In the genomic region with DNA sequence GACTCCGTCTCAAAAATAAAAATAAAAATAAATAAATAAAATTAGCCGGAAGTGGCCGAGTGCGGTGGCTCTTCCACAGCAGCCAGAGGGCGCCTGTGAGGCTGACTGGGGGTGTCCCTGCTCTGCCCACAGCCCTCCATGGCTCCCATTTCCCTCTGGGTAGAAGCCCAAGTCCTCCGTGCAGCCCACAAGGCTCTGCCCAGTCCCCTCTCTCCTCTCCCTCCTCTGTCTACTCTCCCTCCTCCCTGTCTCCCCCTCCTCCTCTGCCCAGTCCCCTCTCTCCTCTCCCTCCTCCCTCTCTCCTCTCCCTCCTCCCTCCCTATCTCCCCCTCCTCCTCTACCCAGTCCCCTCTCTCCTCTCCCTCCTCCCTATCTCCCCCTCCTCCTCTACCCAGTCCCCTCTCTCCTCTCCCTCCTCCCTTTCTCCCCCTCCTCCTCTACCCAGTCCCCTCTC, we compare ENCODE assay signal across 9 cellular contexts. TPM values are rescaled to one million over a fixed set of nuclear protein-coding genes. Genes with fewer than 3 reads are reported as not detected.
DNase-seq lines count a peak whose midpoint lies in the region; ATAC-seq and TF ChIP-seq lines count a peak whose summit lies in the region.
"Had no signal": no experiment of that assay in that cellular context is flagged by ENCODE, and none has a peak within 500 bp of the region (broad histone marks: within the 10 kb centered on the region; RNA-seq: fewer than 3 reads in every experiment).

No MANE protein-coding gene starts in this region.

- DNase-seq in COLO668 (lab: John Stamatoyannopoulos, UW; ENCODE audit: unreplicated experiment), result peak; percentile 20
- DNase-seq in HT1080 (ENCODE audit: low read depth), result peak; percentile 42
- peak; percentile 74 for DNase-seq in WERI-Rb-1
- DNase-seq in fibroblast of lung (ENCODE audit: low read depth in 2 of 2), result peak; percentile 39 to 57
- peak; percentile 29 for DNase-seq in stimulated activated CD4-positive, alpha-beta T cell treated with anti-CD3 and anti-CD28 coated beads, Interleukin-4, amount 100 ng/mL, for 24 hours
- DNase-seq in sigmoid colon, result no peak
- DNase-seq in NCI-H1694 treated with DMSO at 0.1 percent for 48 hours (lab: John Stamatoyannopoulos, UW), result no peak

- H3K9me3 ChIP-seq in WERI-Rb-1 (ENCODE audit: severe bottlenecking), result no peaks in the 10 kb centered on the region
- no peaks in the 10 kb centered on the region for H3K9me3 ChIP-seq in fibroblast of lung (ENCODE audit: control insufficient read depth, insufficient read depth, low read depth, low read length)
- no peaks in the 10 kb centered on the region for H3K9me3 ChIP-seq in sigmoid colon

- H3K79me2 ChIP-seq in fibroblast of lung (ENCODE audit: control insufficient read depth, insufficient read depth, low read length), result no peaks in the 10 kb centered on the region

- H3K4me3 ChIP-seq in WERI-Rb-1 (ENCODE audit: low read depth, low read length) (no peak overlapping the region), fibroblast of lung (replicated peaks in 1 of 4; ENCODE audit: control extremely low read depth in 1 of 4, insufficient read depth in 1 of 4, low read depth in 3 of 4, low read length in 4 of 4) (no peak overlapping the region), sigmoid colon (no peak overlapping the region)

- no peak for TF ChIP-seq POLR2A in sigmoid colon (IDR thresholded peaks at IDR 0.05)

- H3K27me3 ChIP-seq in WERI-Rb-1 (ENCODE audit: insufficient read depth, low read depth, severe bottlenecking) (no peaks in the 10 kb centered on the region), fibroblast of lung (ENCODE audit: control insufficient read depth, insufficient read depth, low read length) (no peaks in the 10 kb centered on the region), sigmoid colon (peaks cover 0 to 14% (median 5%) of the 10 kb centered on the region in 3 donors)

- no peak overlapping the region for H3K4me2 ChIP-seq in fibroblast of lung (ENCODE audit: extremely low read depth, insufficient read depth, low read length)

- H3K9ac ChIP-seq in fibroblast of lung (ENCODE audit: insufficient read depth, low read length), result no peak overlapping the region

- no peak for ATAC-seq in HG02642 (IDR thresholded peaks at IDR 0.05; ENCODE audit: poor library complexity, unreplicated experiment)

- TF ChIP-seq EP300 in sigmoid colon (IDR thresholded peaks at IDR 0.05), result no peak

- H3K27ac ChIP-seq in WERI-Rb-1 (no peak overlapping the region), fibroblast of lung (ENCODE audit: insufficient read depth, low read length) (no peak overlapping the region), sigmoid colon (no peak overlapping the region)

- intact Hi-C loops in sigmoid colon (cut with DNase I), result loop anchor here (2.0 to 5.0 kb wide), 2 partner anchors 86 to 149 kb away; partner anchors contain the start of gene CFD

- WGBS in sigmoid colon, 2 donors, result 11 to 25% methylated on average over 6 of the region's 6 CpGs

- no peak overlapping the region for H2AFZ ChIP-seq in fibroblast of lung (ENCODE audit: low read length)

- H3K4me1 ChIP-seq in fibroblast of lung (ENCODE audit: control insufficient read depth, extremely low read depth, insufficient read depth, low read length) (no peaks in the 10 kb centered on the region), sigmoid colon (no peaks in the 10 kb centered on the region)

- H3K36me3 ChIP-seq in WERI-Rb-1 (no peaks in the 10 kb centered on the region), fibroblast of lung (ENCODE audit: control insufficient read depth, insufficient read depth, low read length) (no peaks in the 10 kb centered on the region), sigmoid colon (no peaks in the 10 kb centered on the region)

- TF ChIP-seq CTCF in WERI-Rb-1 (IDR thresholded peaks at IDR 0.05; ENCODE audit: low read depth, low read length), result peak; percentile 82
- peak; percentile 50 to 71 for TF ChIP-seq CTCF in fibroblast of lung (conservative IDR thresholded peaks at IDR 0.05 in 1 of 2, IDR thresholded peaks at IDR 0.05 in 1 of 2; ENCODE audit: low read depth in 1 of 2, low read length in 2 of 2)
- no peak for TF ChIP-seq CTCF in sigmoid colon (IDR thresholded peaks at IDR 0.05)

- no peaks in the 10 kb centered on the region for H4K20me1 ChIP-seq in fibroblast of lung (ENCODE audit: control insufficient read depth, extremely low read depth, insufficient read depth, low read length)

RNA-seq across cellular contexts. Expression of gene MISP, which starts 20.4 kb away (rescaled TPM):
- 0.02 and 0.13 TPM in 2 replicates for total RNA-seq in HT1080 (2014; rRNA removed; shearing (Covaris generic))
- polyA plus RNA-seq in HT1080 (2015; cell fraction: cytosol; rRNA removed), result 0.16 TPM in 1 of 2 replicates, not detected in the other
- polyA plus RNA-seq in HT1080 (2015; cell fraction: nucleus; rRNA removed), result 0.07 TPM in 1 of 2 replicates, not detected in the other
- under 0.01 TPM in 1 of 2 replicates, not detected in the other for total RNA-seq in fibroblast of lung
- not detected in 2 replicates for polyA plus RNA-seq in fibroblast of lung
- 0.05 TPM in 1 of 2 replicates, not detected in the other for polyA plus RNA-seq in fibroblast of lung (2012)
- polyA minus RNA-seq in fibroblast of lung (ENCODE audit: low replicate concordance), result not detected in 2 replicates
- total RNA-seq in sigmoid colon, result under 1 TPM in 1 of 4 donors, not detected in 3; 0.36 TPM
- polyA plus RNA-seq in sigmoid colon, result 100 to 1,000 TPM; 266 to 456 (median 311) TPM

RNA-seq across cellular contexts. Expression of gene PTBP1, which starts 25.9 kb away (rescaled TPM):
- 276 and 447 TPM in 2 replicates for total RNA-seq in HT1080 (2014; rRNA removed; shearing (Covaris generic))
- polyA plus RNA-seq in HT1080 (2015; cell fraction: cytosol; rRNA removed), result 297 and 325 TPM in 2 replicates
- 595 and 598 TPM in 2 replicates for polyA plus RNA-seq in HT1080 (2015; cell fraction: nucleus; rRNA removed)
- total RNA-seq in fibroblast of lung, result 67.5 and 83.1 TPM in 2 replicates
- polyA plus RNA-seq in fibroblast of lung, result 74.6 and 142 TPM in 2 replicates
- 189 and 269 TPM in 2 replicates for polyA plus RNA-seq in fibroblast of lung (2012)
- polyA minus RNA-seq in fibroblast of lung (ENCODE audit: low replicate concordance), result 309 and 432 TPM in 2 replicates
- 10 to 100 TPM; 53.8 to 94.5 (median 71.7) TPM for total RNA-seq in sigmoid colon
- 100 to 1,000 TPM in 2 of 3 donors, 10 to 100 TPM in 1; 78.7 to 154 (median 101) TPM for polyA plus RNA-seq in sigmoid colon

RNA-seq across cellular contexts. Expression of gene PLPPR3, which starts 50.4 kb away (rescaled TPM):
- total RNA-seq in HT1080 (2014; rRNA removed; shearing (Covaris generic)), result 0.30 TPM in 1 of 2 replicates, not detected in the other
- polyA plus RNA-seq in HT1080 (2015; cell fraction: cytosol; rRNA removed), result 0.73 and 1.1 TPM in 2 replicates
- 0.72 and 0.83 TPM in 2 replicates for polyA plus RNA-seq in HT1080 (2015; cell fraction: nucleus; rRNA removed)
- 1.5 and 2.5 TPM in 2 replicates for total RNA-seq in fibroblast of lung
- polyA plus RNA-seq in fibroblast of lung, result 0.19 and 0.30 TPM in 2 replicates
- 0.57 and 0.70 TPM in 2 replicates for polyA plus RNA-seq in fibroblast of lung (2012)
- 0.15 and 3.3 TPM in 2 replicates for polyA minus RNA-seq in fibroblast of lung (ENCODE audit: low replicate concordance)
- total RNA-seq in sigmoid colon, result not detected
- polyA plus RNA-seq in sigmoid colon, result under 1 TPM in 1 of 3 donors, not detected in 2; 0.07 TPM

RNA-seq across cellular contexts. Expression of gene AZU1, which starts 56.3 kb away (rescaled TPM):
- total RNA-seq in HT1080 (2014; rRNA removed; shearing (Covaris generic)), result not detected in 2 replicates
- polyA plus RNA-seq in HT1080 (2015; cell fraction: cytosol; rRNA removed), result not detected in 2 replicates
- polyA plus RNA-seq in HT1080 (2015; cell fraction: nucleus; rRNA removed), result 0.07 TPM in 1 of 2 replicates, not detected in the other
- total RNA-seq in fibroblast of lung (0.17 TPM in 1 of 2 replicates, not detected in the other), sigmoid colon (1 to 10 TPM in 1 of 4 donors, under 1 TPM in 1, not detected in 2; 0.36 to 1.1 TPM)
- polyA plus RNA-seq in fibroblast of lung (not detected in 2 replicates), sigmoid colon (under 1 TPM in 1 of 3 donors, not detected in 2; 0.03 TPM)
- not detected in 2 replicates for polyA plus RNA-seq in fibroblast of lung (2012)
- not detected in 2 replicates for polyA minus RNA-seq in fibroblast of lung (ENCODE audit: low replicate concordance)
- total RNA-seq: urinary bladder had no signal

Comparison
In these comparisons a context has a peak if more than half of its experiments do, and no peak if none do; other contexts are left out.
1. DNase-seq: peak in COLO668 (single experiment), HT1080 (single experiment), WERI-Rb-1 (single experiment), fibroblast of lung (2 of 2) and stimulated activated CD4-positive, alpha-beta T cell treated with anti-CD3 and anti-CD28 coated beads, Interleukin-4, amount 100 ng/mL, for 24 hours (single experiment); none in sigmoid colon (single experiment) and NCI-H1694 treated with DMSO at 0.1 percent for 48 hours (single experiment).
2. CTCF ChIP-seq: peak in WERI-Rb-1 (single experiment) and fibroblast of lung (2 of 2); none in sigmoid colon (0 of 4).